ENCODE assay signal across 18 cellular contexts in genomic region chr3:141933421-141934300, GRCh38. TPM values are rescaled to one million over a fixed set of nuclear protein-coding genes. Genes with fewer than 3 reads are reported as not detected.
DNase-seq lines count a peak whose midpoint lies in the region; ATAC-seq and TF ChIP-seq lines count a peak whose summit lies in the region.
"Had no signal": no experiment of that assay in that cellular context is flagged by ENCODE, and none has a peak within 500 bp of the region (broad histone marks: within the 10 kb centered on the region; RNA-seq: fewer than 3 reads in every experiment).

No MANE protein-coding gene starts in this region.

- H3K23me2 ChIP-seq in H9 (ENCODE audit: insufficient read length, low read depth, low read length, poor library complexity, severe bottlenecking), result no peaks in the 10 kb centered on the region

- H3K27me3 Mint-ChIP-seq in H9 (ENCODE audit: low read depth), result no peaks in the 10 kb centered on the region
- H3K27me3 Mint-ChIP-seq in WTC11 (ENCODE audit: low read depth), result no peaks in the 10 kb centered on the region; the same call in 1 of the 2 replicates
- no peaks in the 10 kb centered on the region for H3K27me3 Mint-ChIP-seq in neural crest cell (ENCODE audit: low read depth)

- H3K9me3 ChIP-seq in H9 (ENCODE audit: control insufficient read depth, low read depth, low read length) (no peaks in the 10 kb centered on the region), prostate gland (no peaks in the 10 kb centered on the region)
- H3K9me3 ChIP-seq: Caco-2, left ventricle myocardium inferior, ovary, uterus had no signal

- TF ChIP-seq CTCF in H9 (conservative IDR thresholded peaks at IDR 0.05) (no peak), WTC11 (IDR thresholded peaks at IDR 0.05) (no peak), neural crest cell (conservative IDR thresholded peaks at IDR 0.05) (no peak), prostate gland (IDR thresholded peaks at IDR 0.05) (no peak)

- H3K4me2 ChIP-seq in H9 (ENCODE audit: insufficient read depth, insufficient read length, low read length), result no peak overlapping the region

- H3K9ac ChIP-seq in H9 (ENCODE audit: extremely low read depth, insufficient read length, low read length), result no peak overlapping the region

- peak; percentile 85 for DNase-seq in DMS 273 (lab: John Stamatoyannopoulos, UW; ENCODE audit: unreplicated experiment)
- DNase-seq in H9, result no peak
- no peak for DNase-seq in WTC11 (ENCODE audit: low spot score)
- DNase-seq in neural crest cell (ENCODE audit: low read depth, low spot score), result no peak
- DNase-seq in HK-2 (ENCODE audit: unreplicated experiment), result no peak
- no peak for DNase-seq in prostate gland (ENCODE audit: low spot score)
- no peak for DNase-seq in COR-L47 (lab: John Stamatoyannopoulos, UW)
- DNase-seq: Caco-2; Karpas-422; left ventricle myocardium inferior; NCI-H1417; ovary; RPMI8226; stimulated activated CD4-positive, alpha-beta T cell treated with anti-CD3 and anti-CD28 coated beads, Interleukin-2, amount 100 ng/mL, for 48 hours; SW 1271 had no signal

- no peak overlapping the region for H4K8ac ChIP-seq in H9 (replicated peaks; ENCODE audit: insufficient read length, low read depth, low read length)

- no peaks in the 10 kb centered on the region for H3K36me3 ChIP-seq in prostate gland
- H3K36me3 ChIP-seq: left ventricle myocardium inferior, ovary, uterus had no signal

- no peak overlapping the region for H3K4ac ChIP-seq in H9 (ENCODE audit: low read depth, low read length)

- H3K27ac Mint-ChIP-seq in H9 (peak overlapping the region in 2 of 3 experiments; percentile 37 to 45; a peak in 1 of 7 replicates), WTC11 (0 out of 2 replicates have a peak overlapping the region, but pooled peaks have one; percentile 26), neural crest cell (ENCODE audit: unreplicated experiment) (no peak overlapping the region)

- H3K27ac ChIP-seq in H9 (ENCODE audit: insufficient read length, low read depth, low read length) (no peak overlapping the region), prostate gland (no peak overlapping the region)
- H3K27ac ChIP-seq: dorsolateral prefrontal cortex, left ventricle myocardium inferior, ovary, uterus had no signal

- H4K5ac ChIP-seq in H9 (ENCODE audit: insufficient read length, low read depth, low read length), result no peak overlapping the region

- H3K4me1 ChIP-seq in H9 (ENCODE audit: insufficient read depth, low read length), result no peaks in the 10 kb centered on the region
- no peaks in the 10 kb centered on the region for H3K4me1 ChIP-seq in prostate gland (replicated peaks)
- H3K4me1 ChIP-seq: Caco-2, left ventricle myocardium inferior, uterus had no signal

- H3K79me2 ChIP-seq in H9 (ENCODE audit: insufficient read depth, low read length), result no peaks in the 10 kb centered on the region

- no peak overlapping the region for H2BK20ac ChIP-seq in H9 (ENCODE audit: low read depth, low read length, poor library complexity, severe bottlenecking)

- no peaks in the 10 kb centered on the region for H3K27me3 ChIP-seq in H9 (ENCODE audit: insufficient read depth, low read length)
- H3K27me3 ChIP-seq in prostate gland (replicated peaks; ENCODE audit: insufficient read depth), result no peaks in the 10 kb centered on the region
- H3K27me3 ChIP-seq: dorsolateral prefrontal cortex, ovary, uterus had no signal

- no peak overlapping the region for H2AK5ac ChIP-seq in H9 (ENCODE audit: insufficient read length, low read length)

- H3K79me1 ChIP-seq in H9 (ENCODE audit: insufficient read depth, low read depth, low read length, poor library complexity, severe bottlenecking), result no peaks in the 10 kb centered on the region

- H3K4me3 ChIP-seq in prostate gland, result no peak overlapping the region
- H3K4me3 ChIP-seq: dorsolateral prefrontal cortex, left ventricle myocardium inferior, ovary, skin epidermis, uterus had no signal

- no peak overlapping the region for H2BK15ac ChIP-seq in H9 (ENCODE audit: low read depth, low read length)

- no peak overlapping the region for H3K56ac ChIP-seq in H9 (ENCODE audit: insufficient read length, low read depth, low read length)

- no peak for ATAC-seq in WTC11

- no CpG with 5 or more reads among the region's 16 CpGs for WGBS in H9 (ENCODE audit: extremely low coverage, insufficient read length, low lambda C conversion rate)
- WGBS in prostate gland, result 82% methylated on average over 16 of the region's 16 CpGs

- POLR2A ChIA-PET in WTC11 (lab: Charles Lee), result no interaction called here

- no peak overlapping the region for H2AFZ ChIP-seq in H9 (ENCODE audit: low read length)

- intact Hi-C loops in prostate gland (cut with DNase I), result no loop called here

- TF ChIP-seq POLR2A in prostate gland (IDR thresholded peaks at IDR 0.05), result no peak

- no peak overlapping the region for H4K91ac ChIP-seq in H9 (ENCODE audit: insufficient read length, low read depth, low read length)

- H3K14ac ChIP-seq in H9 (ENCODE audit: insufficient read depth, low read length), result no peak overlapping the region

- no peak overlapping the region for H3K18ac ChIP-seq in H9 (ENCODE audit: insufficient read length, low read depth, low read length)

- peaks cover under 1% of the 10 kb centered on the region in 3 experiments; a peak in 3 of 7 replicates for H3K36me3 Mint-ChIP-seq in H9 (ENCODE audit: insufficient read depth in 1 of 3, low read depth in 3 of 3)
- H3K36me3 Mint-ChIP-seq in WTC11, result no peaks in the 10 kb centered on the region
- peaks cover 7% of the 10 kb centered on the region for H3K36me3 Mint-ChIP-seq in neural crest cell (ENCODE audit: low read depth)

- peak overlapping the region; percentile 48 for H2BK120ac ChIP-seq in H9 (ENCODE audit: low read depth, low read length, poor library complexity, severe bottlenecking)

- H3K23ac ChIP-seq in H9 (ENCODE audit: insufficient read length, low read depth, low read length), result no peak overlapping the region

- CTCF ChIA-PET in WTC11 (lab: Charles Lee), result interaction anchor here (0.6 kb wide), 1 partner anchor 63 kb away, joined by 3 read pairs; no protein-coding TSS in a partner anchor

- no peak overlapping the region for H2BK12ac ChIP-seq in H9 (ENCODE audit: insufficient read length, low read depth, low read length)

- no peak overlapping the region for H3T11ph ChIP-seq in H9 (ENCODE audit: low read length)

- H3K4me1 Mint-ChIP-seq in H9, result peaks cover 4 to 5% of the 10 kb centered on the region in 2 experiments
- H3K4me1 Mint-ChIP-seq in WTC11, result peaks cover 7% of the 10 kb centered on the region
- peaks cover 7% of the 10 kb centered on the region for H3K4me1 Mint-ChIP-seq in neural crest cell

- no peak overlapping the region for H2BK5ac ChIP-seq in H9 (ENCODE audit: insufficient read length, low read length)

- no peaks in the 10 kb centered on the region for H3K9me3 Mint-ChIP-seq in H9
- H3K9me3 Mint-ChIP-seq in WTC11, result no peaks in the 10 kb centered on the region
- H3K9me3 Mint-ChIP-seq in neural crest cell, result no peaks in the 10 kb centered on the region

- no peak overlapping the region for H3K4me3 Mint-ChIP-seq in H9
- H3K4me3 Mint-ChIP-seq in WTC11, result no peak overlapping the region
- peak overlapping the region; percentile 6 for H3K4me3 Mint-ChIP-seq in neural crest cell

- H4K20me1 ChIP-seq in H9 (ENCODE audit: control insufficient read depth, insufficient read depth, insufficient read length), result no peaks in the 10 kb centered on the region

TF ChIP-seq in WTC11, 78 proteins besides CTCF, POLR2A, EP300 and RAD21 (continues in another document):
- no peak for TF ChIP-seq ZNF281 (CRISPR knock-in tag; IDR thresholded peaks at IDR 0.05)
- no peak for TF ChIP-seq TEAD4 (CRISPR knock-in tag; IDR thresholded peaks at IDR 0.05)
- no peak for TF ChIP-seq JUN (CRISPR knock-in tag; IDR thresholded peaks at IDR 0.05)
- TF ChIP-seq FOXJ3 (CRISPR knock-in tag; IDR thresholded peaks at IDR 0.05; ENCODE audit: borderline replicate concordance), result no peak
- no peak for TF ChIP-seq NR1H2 (CRISPR knock-in tag; IDR thresholded peaks at IDR 0.05)
- no peak for TF ChIP-seq ATF6 (CRISPR knock-in tag; IDR thresholded peaks at IDR 0.05)

RNA-seq across cellular contexts. Expression of gene ATP1B3, which starts 57.2 kb away (rescaled TPM):
- total RNA-seq in H9 (2021), result 223 and 250 TPM in 2 replicates
- total RNA-seq in WTC11 (2021), result 189 to 239 TPM (median 212 TPM) in 3 replicates
- total RNA-seq in neural crest cell, result 123 and 147 TPM in 2 replicates
- 10 to 100 TPM; 47.7 to 51.2 TPM for total RNA-seq in prostate gland
